ENCODE assay signal across 8 cellular contexts in the genomic region with DNA sequence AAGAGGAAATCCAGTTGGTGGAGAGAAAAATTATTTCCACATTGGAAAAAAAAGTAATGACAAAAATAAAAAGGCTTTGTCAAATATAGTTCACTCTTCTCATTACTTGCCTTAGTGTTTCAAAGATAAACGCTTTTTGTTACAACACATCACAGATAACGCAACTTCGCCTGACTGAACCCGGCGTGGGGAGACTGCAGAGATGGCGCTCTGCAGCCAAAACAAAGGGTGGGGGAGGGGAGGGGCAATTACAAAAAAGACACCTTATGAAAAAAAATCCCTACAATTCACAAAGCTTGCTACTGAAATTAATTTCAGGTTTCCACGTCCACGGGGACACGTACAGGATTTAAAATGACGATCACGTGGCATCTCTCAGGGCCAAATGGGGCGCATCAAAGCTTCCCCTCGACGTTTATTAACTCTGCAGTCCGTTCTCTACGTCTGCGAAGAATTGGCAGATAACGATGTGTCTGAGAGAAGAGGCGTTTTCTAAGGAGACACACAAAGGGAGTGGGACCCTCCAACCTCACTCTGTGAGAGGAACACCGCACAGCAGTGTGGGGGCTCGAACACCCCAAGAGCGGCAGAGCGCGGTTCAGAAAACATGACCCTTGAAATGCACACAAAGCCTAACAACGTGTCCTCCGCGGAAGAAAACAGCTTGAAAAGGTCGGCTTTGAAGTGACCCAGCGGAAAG. TPM values are rescaled to one million over a fixed set of nuclear protein-coding genes. Genes with fewer than 3 reads are reported as not detected.
A peak's percentile ranks its signal among the peaks of the same experiment; 100 is the strongest.
DNase-seq lines count a peak whose midpoint lies in the region; ATAC-seq and TF ChIP-seq lines count a peak whose summit lies in the region.

No MANE protein-coding gene starts in this region.

- H3K36me3 Mint-ChIP-seq in glutamatergic neuron (ENCODE audit: unreplicated experiment) = peaks cover 14% of the 10 kb centered on the region

- no peaks in the 10 kb centered on the region for H3K9me3 ChIP-seq in HEK293 (ENCODE audit: control insufficient read depth, insufficient read depth, low read depth, low read length)
- H3K9me3 ChIP-seq in skeletal muscle tissue (ENCODE audit: control insufficient read depth in 3 of 3, low read length in 3 of 3) = no peaks in the 10 kb centered on the region

- H3K4me1 Mint-ChIP-seq in glutamatergic neuron (ENCODE audit: low read depth, unreplicated experiment) = peaks cover 16% of the 10 kb centered on the region

- H3K4me1 ChIP-seq in HEK293 (ENCODE audit: control insufficient read depth, insufficient read depth, low read length) (peaks cover 10% of the 10 kb centered on the region; the same call in 1 of the 2 replicates), skeletal muscle tissue (ENCODE audit: control insufficient read depth in 3 of 3, insufficient read depth in 3 of 3, low read length in 3 of 3) (peaks cover 12 to 21% (median 15%) of the 10 kb centered on the region in 3 donors)

- H3K36me3 ChIP-seq in HEK293 (ENCODE audit: control insufficient read depth in 2 of 2, insufficient read depth in 1 of 2, low read length in 2 of 2) (no peaks in the 10 kb centered on the region), skeletal muscle tissue (ENCODE audit: control insufficient read depth in 3 of 3, insufficient read depth in 3 of 3, low read length in 3 of 3) (no peaks in the 10 kb centered on the region)

- POLR2A ChIA-PET in HEK293 (lab: Yijun Ruan, JAX) = no interaction called here

- peak overlapping the region in 2 of 3 donors; percentile 40 to 74 for H3K9ac ChIP-seq in skeletal muscle tissue (ENCODE audit: low read depth in 1 of 3, low read length in 3 of 3)

- H3K27me3 Mint-ChIP-seq in glutamatergic neuron (ENCODE audit: unreplicated experiment) = peaks cover 25% of the 10 kb centered on the region

- TF ChIP-seq CTCF in HEK293 (tag by site-specific recombination; IDR thresholded peaks at IDR 0.05) (no peak), WI38 (IDR thresholded peaks at IDR 0.05; ENCODE audit: low read depth, low read length) (no peak), glutamatergic neuron (IDR thresholded peaks at IDR 0.05; ENCODE audit: partially characterized antibody, unreplicated experiment) (no peak)

- H3K27ac ChIP-seq in HEK293 (ENCODE audit: extremely low read depth, low read depth, low read length) (no peak overlapping the region), skeletal muscle tissue (ENCODE audit: low read depth, low read length) (no peak overlapping the region)

- DNase-seq in glutamatergic neuron = peak; percentile 33

- H3K27me3 ChIP-seq in skeletal muscle tissue (ENCODE audit: control insufficient read depth in 3 of 3, insufficient read depth in 3 of 3, low read length in 3 of 3) = peaks cover 0 to 4% (median 3%) of the 10 kb centered on the region in 3 donors

- H3K4me3 Mint-ChIP-seq in glutamatergic neuron (ENCODE audit: unreplicated experiment) = peak overlapping the region; percentile 98

- no peak for ATAC-seq in HG03571 (IDR thresholded peaks at IDR 0.05; ENCODE audit: unreplicated experiment)
- no peak for ATAC-seq in GM21515 (IDR thresholded peaks at IDR 0.05; ENCODE audit: unreplicated experiment)
- no peak for ATAC-seq in GM19463 (IDR thresholded peaks at IDR 0.05; ENCODE audit: unreplicated experiment)
- no peak for ATAC-seq in GM19023 (IDR thresholded peaks at IDR 0.05; ENCODE audit: unreplicated experiment)

- H3K4me3 ChIP-seq in HEK293 (ENCODE audit: low read depth, low read length) = no peak overlapping the region; the same call in 1 of the 2 replicates
- H3K4me3 ChIP-seq in WI38 (ENCODE audit: low read depth, low read length) = peak overlapping the region; percentile 76
- H3K4me3 ChIP-seq in skeletal muscle tissue (ENCODE audit: low read length in 3 of 3) = peak overlapping the region; percentile 57 to 87 (median 82)

- H3K27ac Mint-ChIP-seq in glutamatergic neuron (ENCODE audit: unreplicated experiment) = peak overlapping the region; percentile 100

- CTCF ChIA-PET in HEK293 (lab: Yijun Ruan, JAX) = interaction anchor here (0.7 kb wide), 1 partner anchor 56 kb away, joined by 4 read pairs; no protein-coding TSS in a partner anchor

- H3K9me3 Mint-ChIP-seq in glutamatergic neuron (ENCODE audit: unreplicated experiment) = peaks cover 28% of the 10 kb centered on the region

TF ChIP-seq in HEK293, 187 proteins besides CTCF, POLR2A, EP300 and RAD21 (continues in another document):
- TF ChIP-seq ZNF549 (tag by site-specific recombination; IDR thresholded peaks at IDR 0.05) = no peak
- no peak for TF ChIP-seq HOXC10 (CRISPR knock-in tag; IDR thresholded peaks at IDR 0.05)
- TF ChIP-seq SCRT2 (tag by site-specific recombination; IDR thresholded peaks at IDR 0.05) = no peak
- TF ChIP-seq, protein P1, sequence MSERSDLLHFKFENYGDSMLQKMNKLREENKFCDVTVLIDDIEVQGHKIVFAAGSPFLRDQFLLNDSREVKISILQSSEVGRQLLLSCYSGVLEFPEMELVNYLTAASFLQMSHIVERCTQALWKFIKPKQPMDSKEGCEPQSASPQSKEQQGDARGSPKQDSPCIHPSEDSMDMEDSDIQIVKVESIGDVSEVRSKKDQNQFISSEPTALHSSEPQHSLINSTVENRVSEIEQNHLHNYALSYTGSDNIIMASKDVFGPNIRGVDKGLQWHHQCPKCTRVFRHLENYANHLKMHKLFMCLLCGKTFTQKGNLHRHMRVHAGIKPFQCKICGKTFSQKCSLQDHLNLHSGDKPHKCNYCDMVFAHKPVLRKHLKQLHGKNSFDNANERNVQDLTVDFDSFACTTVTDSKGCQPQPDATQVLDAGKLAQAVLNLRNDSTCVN (tag by site-specific recombination; optimal IDR thresholded peaks at IDR 0.05) = no peak
- peak; percentile 81 for TF ChIP-seq TRIM28 (IDR thresholded peaks at IDR 0.05; ENCODE audit: borderline replicate concordance, low read length)
- TF ChIP-seq ZNF660 (tag by site-specific recombination; IDR thresholded peaks at IDR 0.05) = no peak
- no peak for TF ChIP-seq ZSCAN4 (tag by site-specific recombination; IDR thresholded peaks at IDR 0.05)
- TF ChIP-seq ZNF132 (tag by site-specific recombination; IDR thresholded peaks at IDR 0.05; ENCODE audit: borderline replicate concordance) = no peak
- TF ChIP-seq ZNF140 (tag by site-specific recombination; IDR thresholded peaks at IDR 0.05) = no peak
- no peak for TF ChIP-seq ZNF239 (tag by site-specific recombination; IDR thresholded peaks at IDR 0.05)
- TF ChIP-seq, protein P2, sequence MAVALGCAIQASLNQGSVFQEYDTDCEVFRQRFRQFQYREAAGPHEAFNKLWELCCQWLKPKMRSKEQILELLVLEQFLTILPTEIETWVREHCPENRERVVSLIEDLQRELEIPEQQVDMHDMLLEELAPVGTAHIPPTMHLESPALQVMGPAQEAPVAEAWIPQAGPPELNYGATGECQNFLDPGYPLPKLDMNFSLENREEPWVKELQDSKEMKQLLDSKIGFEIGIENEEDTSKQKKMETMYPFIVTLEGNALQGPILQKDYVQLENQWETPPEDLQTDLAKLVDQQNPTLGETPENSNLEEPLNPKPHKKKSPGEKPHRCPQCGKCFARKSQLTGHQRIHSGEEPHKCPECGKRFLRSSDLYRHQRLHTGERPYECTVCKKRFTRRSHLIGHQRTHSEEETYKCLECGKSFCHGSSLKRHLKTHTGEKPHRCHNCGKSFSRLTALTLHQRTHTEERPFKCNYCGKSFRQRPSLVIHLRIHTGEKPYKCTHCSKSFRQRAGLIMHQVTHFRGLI (tag by site-specific recombination; IDR thresholded peaks at IDR 0.05) = no peak
- no peak for TF ChIP-seq ZNF121 (tag by site-specific recombination; IDR thresholded peaks at IDR 0.05)
- no peak for TF ChIP-seq OSR2 (tag by site-specific recombination; IDR thresholded peaks at IDR 0.05)
- no peak for TF ChIP-seq ZNF18 (tag by site-specific recombination; IDR thresholded peaks at IDR 0.05)
- TF ChIP-seq, protein P3, sequence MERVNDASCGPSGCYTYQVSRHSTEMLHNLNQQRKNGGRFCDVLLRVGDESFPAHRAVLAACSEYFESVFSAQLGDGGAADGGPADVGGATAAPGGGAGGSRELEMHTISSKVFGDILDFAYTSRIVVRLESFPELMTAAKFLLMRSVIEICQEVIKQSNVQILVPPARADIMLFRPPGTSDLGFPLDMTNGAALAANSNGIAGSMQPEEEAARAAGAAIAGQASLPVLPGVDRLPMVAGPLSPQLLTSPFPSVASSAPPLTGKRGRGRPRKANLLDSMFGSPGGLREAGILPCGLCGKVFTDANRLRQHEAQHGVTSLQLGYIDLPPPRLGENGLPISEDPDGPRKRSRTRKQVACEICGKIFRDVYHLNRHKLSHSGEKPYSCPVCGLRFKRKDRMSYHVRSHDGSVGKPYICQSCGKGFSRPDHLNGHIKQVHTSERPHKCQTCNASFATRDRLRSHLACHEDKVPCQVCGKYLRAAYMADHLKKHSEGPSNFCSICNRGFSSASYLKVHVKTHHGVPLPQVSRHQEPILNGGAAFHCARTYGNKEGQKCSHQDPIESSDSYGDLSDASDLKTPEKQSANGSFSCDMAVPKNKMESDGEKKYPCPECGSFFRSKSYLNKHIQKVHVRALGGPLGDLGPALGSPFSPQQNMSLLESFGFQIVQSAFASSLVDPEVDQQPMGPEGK (tag by site-specific recombination; IDR thresholded peaks at IDR 0.05) = peak; percentile 35; the same call in 1 of the 2 replicates
- TF ChIP-seq ZFP37 (tag by site-specific recombination; IDR thresholded peaks at IDR 0.05) = no peak

RNA-seq across cellular contexts. Expression of gene AFDN, which starts 1.5 kb away (rescaled TPM):
- 552 TPM for total RNA-seq in glutamatergic neuron (ENCODE audit: unreplicated experiment)
- 40.7 TPM for total RNA-seq in skeletal muscle tissue

Comparison
In these comparisons a context has a peak if more than half of its experiments do, and no peak if none do; other contexts are left out.
1. RNA of gene AFDN, which starts 1.5 kb away (total RNA-seq): 552 TPM in glutamatergic neuron (single experiment); 40.7 TPM in skeletal muscle tissue (single experiment); every median in the first group is over 10 times any median in the second.